8 cellular contexts compared by ENCODE assay signal in the genomic region with DNA sequence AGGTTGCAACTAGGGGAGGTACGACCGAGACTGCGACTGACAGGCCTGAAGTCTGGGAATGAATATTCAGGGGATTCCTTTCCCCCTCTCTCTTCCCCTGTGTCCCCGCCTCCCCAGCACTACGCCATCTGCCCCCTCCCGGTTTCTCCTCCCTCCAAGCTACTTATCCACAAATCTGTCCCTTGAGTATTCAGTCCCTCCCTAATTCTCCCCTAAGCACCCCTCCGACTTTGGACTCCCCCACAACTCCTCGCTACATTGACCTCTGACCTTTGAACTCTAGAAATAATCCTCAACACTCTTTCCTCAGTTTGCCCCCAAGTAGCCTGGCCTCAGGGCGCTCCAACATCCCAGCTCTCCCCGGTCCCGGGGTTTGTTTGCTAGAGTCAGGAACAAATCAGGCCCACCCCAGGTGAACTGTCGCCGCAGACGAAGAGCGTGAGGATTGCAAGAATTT. TPM values are rescaled to one million over a fixed set of nuclear protein-coding genes. Genes with fewer than 3 reads are reported as not detected.
DNase-seq lines count a peak whose midpoint lies in the region; ATAC-seq and TF ChIP-seq lines count a peak whose summit lies in the region.

No MANE protein-coding gene starts in this region.

- peaks cover 0 to 72% (median 6%) of the 10 kb centered on the region in 9 donors for H3K36me3 ChIP-seq in heart right ventricle
- H3K36me3 ChIP-seq in parathyroid adenoma (ENCODE audit: control insufficient read depth, insufficient read depth, low read length) = no peaks in the 10 kb centered on the region

- peak overlapping the region; percentile 98 for H3K27ac Mint-ChIP-seq in activated naive CD8-positive, alpha-beta T cell treated with anti-CD3 and anti-CD28 coated beads for 36 hours

- no peaks in the 10 kb centered on the region for H3K9me3 Mint-ChIP-seq in activated naive CD8-positive, alpha-beta T cell treated with anti-CD3 and anti-CD28 coated beads for 36 hours

- H3K79me2 ChIP-seq in parathyroid adenoma = peaks cover 3% of the 10 kb centered on the region

- ATAC-seq in heart right ventricle = peak; percentile 59 to 76 (median 68)

- H3K36me3 Mint-ChIP-seq in activated naive CD8-positive, alpha-beta T cell treated with anti-CD3 and anti-CD28 coated beads for 36 hours = peaks cover 39% of the 10 kb centered on the region

- no peaks in the 10 kb centered on the region for H3K9me3 ChIP-seq in heart right ventricle
- no peaks in the 10 kb centered on the region for H3K9me3 ChIP-seq in parathyroid adenoma (ENCODE audit: control insufficient read depth, low read length)

- 1 to 7% methylated on average over 15 of the region's 15 CpGs for WGBS in heart right ventricle, 2 donors

- intact Hi-C loops in heart right ventricle (cut with DNase I) = no loop called here

- H3K4me3 Mint-ChIP-seq in activated naive CD8-positive, alpha-beta T cell treated with anti-CD3 and anti-CD28 coated beads for 36 hours = peak overlapping the region; percentile 96

- H3K4me3 ChIP-seq in heart right ventricle (peak overlapping the region; percentile 42 to 92 (median 78)), parathyroid adenoma (ENCODE audit: low read depth, low read length) (peak overlapping the region; percentile 86)

- H3K4me1 ChIP-seq in heart right ventricle (peaks cover 6 to 52% (median 27%) of the 10 kb centered on the region in 9 donors), parathyroid adenoma (no peaks in the 10 kb centered on the region)

- DNase-seq in NCI-H2081 (lab: John Stamatoyannopoulos, UW) (peak; percentile 33 to 55), NCI-H2081 treated with DMSO at 0.1 percent for 48 hours (lab: John Stamatoyannopoulos, UW) (no peak), LHCN-M2 (ENCODE audit: low read depth) (peak; percentile 60), heart right ventricle (peak; percentile 44 to 66), cortex of kidney (lab: John Stamatoyannopoulos, UW) (no peak)
- no peak for DNase-seq in activated naive CD8-positive, alpha-beta T cell treated with anti-CD3 and anti-CD28 coated beads for 36 hours
- no peak for DNase-seq in effector CD4-positive, alpha-beta T cell

- TF ChIP-seq CTCF in heart right ventricle (IDR thresholded peaks at IDR 0.05) = no peak
- TF ChIP-seq CTCF in parathyroid adenoma (IDR thresholded peaks at IDR 0.05) = no peak

- H3K9ac ChIP-seq in parathyroid adenoma = peak overlapping the region; percentile 9

- H3K4me2 ChIP-seq in parathyroid adenoma (ENCODE audit: low read length) = peak overlapping the region; percentile 92

- peak overlapping the region; percentile 82 for H2AFZ ChIP-seq in parathyroid adenoma

- H3K27ac ChIP-seq in heart right ventricle (peak overlapping the region; percentile 57 to 94 (median 92)), parathyroid adenoma (peak overlapping the region; percentile 91)

- peaks cover 60% of the 10 kb centered on the region for H3K4me1 Mint-ChIP-seq in activated naive CD8-positive, alpha-beta T cell treated with anti-CD3 and anti-CD28 coated beads for 36 hours

- H3K27me3 ChIP-seq in heart right ventricle = no peaks in the 10 kb centered on the region
- H3K27me3 ChIP-seq in parathyroid adenoma (ENCODE audit: control insufficient read depth, insufficient read depth, low read length) = no peaks in the 10 kb centered on the region

- H3K27me3 Mint-ChIP-seq in activated naive CD8-positive, alpha-beta T cell treated with anti-CD3 and anti-CD28 coated beads for 36 hours = no peaks in the 10 kb centered on the region

RNA-seq across cellular contexts. Expression of a gene that starts 0.4 kb away (rescaled TPM):
- total RNA-seq in LHCN-M2 (2014; rRNA removed) (9.1 and 10.2 TPM in 2 replicates), heart right ventricle (10 to 100 TPM; 11.4 to 16.5 (median 13.3) TPM)
- polyA plus RNA-seq in LHCN-M2 (2012) = 5.2 TPM
- total RNA-seq in activated naive CD8-positive, alpha-beta T cell treated with anti-CD3 and anti-CD28 coated beads for 36 hours = 1 to 10 TPM; 3.5 TPM
- polyA plus RNA-seq in heart right ventricle = 1 to 10 TPM; 5.7 to 8.5 TPM

RNA-seq across cellular contexts. Expression of a gene that starts 0.6 kb away (rescaled TPM):
- 25.5 and 31.9 TPM in 2 replicates for total RNA-seq in LHCN-M2 (2014; rRNA removed)
- polyA plus RNA-seq in LHCN-M2 (2012) = 66.3 TPM
- 10 to 100 TPM; 80.9 to 81.9 TPM for total RNA-seq in activated naive CD8-positive, alpha-beta T cell treated with anti-CD3 and anti-CD28 coated beads for 36 hours
- 10 to 100 TPM; 12.9 to 26.6 (median 18.3) TPM for total RNA-seq in heart right ventricle
- 10 to 100 TPM; 52.3 to 57.6 TPM for polyA plus RNA-seq in heart right ventricle

RNA-seq across cellular contexts. Expression of a gene that starts 8.9 kb away (rescaled TPM):
- not detected in 2 replicates for total RNA-seq in LHCN-M2 (2014; rRNA removed)
- 0.06 TPM for polyA plus RNA-seq in LHCN-M2 (2012)
- 10 to 100 TPM; 22.2 to 22.3 TPM for total RNA-seq in activated naive CD8-positive, alpha-beta T cell treated with anti-CD3 and anti-CD28 coated beads for 36 hours
- 1 to 10 TPM in 4 of 10 donors, under 1 TPM in 5, not detected in 1; 0.35 to 5.8 (median 0.71) TPM for total RNA-seq in heart right ventricle
- polyA plus RNA-seq in heart right ventricle = 1 to 10 TPM; 2.4 to 4.0 TPM

RNA-seq across cellular contexts. Expression of a gene that starts 10.5 kb away (rescaled TPM):
- total RNA-seq in LHCN-M2 (2014; rRNA removed) (0.34 TPM in 1 of 2 replicates, not detected in the other), heart right ventricle (under 1 TPM in 2 of 10 donors, not detected in 8; 0.46 to 0.74 TPM)
- 0.27 TPM for polyA plus RNA-seq in LHCN-M2 (2012)
- total RNA-seq in activated naive CD8-positive, alpha-beta T cell treated with anti-CD3 and anti-CD28 coated beads for 36 hours = 1 to 10 TPM; 2.3 to 2.5 TPM
- polyA plus RNA-seq in heart right ventricle = under 1 TPM; 0.06 to 0.88 TPM

RNA-seq across cellular contexts. Expression of a gene that starts 18.9 kb away (rescaled TPM):
- total RNA-seq in LHCN-M2 (2014; rRNA removed) (2.1 and 3.8 TPM in 2 replicates), heart right ventricle (10 to 100 TPM; 23.2 to 68.1 (median 54.9) TPM)
- polyA plus RNA-seq in LHCN-M2 (2012) = 2.8 TPM
- total RNA-seq in activated naive CD8-positive, alpha-beta T cell treated with anti-CD3 and anti-CD28 coated beads for 36 hours = 1 to 10 TPM; 1.4 to 4.1 TPM
- 100 to 1,000 TPM in 1 of 2 donors, 10 to 100 TPM in 1; 15.7 to 141 TPM for polyA plus RNA-seq in heart right ventricle

Comparison
In these comparisons a context has a peak if more than half of its experiments do, and no peak if none do; other contexts are left out.
1. DNase-seq: peak in NCI-H2081 (2 of 2), LHCN-M2 (single experiment) and heart right ventricle (2 of 2); none in NCI-H2081 treated with DMSO at 0.1 percent for 48 hours (single experiment), activated naive CD8-positive, alpha-beta T cell treated with anti-CD3 and anti-CD28 coated beads for 36 hours (single experiment), effector CD4-positive, alpha-beta T cell (single experiment) and cortex of kidney (single experiment).